In the genomic region with DNA sequence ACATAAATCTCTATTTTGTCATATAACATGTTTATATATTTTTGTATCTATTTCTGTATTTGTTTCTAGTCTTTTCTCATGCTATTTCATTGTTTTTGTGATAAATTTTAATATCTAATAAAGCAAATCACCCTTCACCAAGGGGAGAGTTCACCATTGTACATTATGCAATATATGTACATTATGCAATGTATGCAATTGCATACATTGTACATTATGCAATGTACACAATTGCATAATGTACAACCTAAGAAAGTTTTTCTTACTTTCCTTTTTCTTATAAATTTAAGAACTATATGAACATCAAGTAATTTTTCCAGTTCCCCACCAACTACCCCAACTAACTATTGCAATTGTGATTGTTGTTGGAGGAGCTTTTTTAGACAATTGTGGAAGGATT, we compare ENCODE assay signal across 18 cellular contexts. TPM values are rescaled to one million over a fixed set of nuclear protein-coding genes. Genes with fewer than 3 reads are reported as not detected.
DNase-seq lines count a peak whose midpoint lies in the region; ATAC-seq, FAIRE-seq and TF ChIP-seq lines count a peak whose summit lies in the region.
"Had no signal": no experiment of that assay in that cellular context is flagged by ENCODE, and none has a peak within 500 bp of the region (broad histone marks: within the 10 kb centered on the region; RNA-seq: fewer than 3 reads in every experiment).

No MANE protein-coding gene starts in this region.

- no peak overlapping the region for H4K5ac ChIP-seq in IMR-90 (ENCODE audit: low read depth, low read length)

- no peaks in the 10 kb centered on the region for H3K79me1 ChIP-seq in IMR-90 (ENCODE audit: low read depth in 1 of 2, low read length in 2 of 2)

- H3K9ac ChIP-seq in IMR-90 (ENCODE audit: low read depth, low read length): no peak overlapping the region

- no peak for TF ChIP-seq RAD21 in IMR-90 (IDR thresholded peaks at IDR 0.05; ENCODE audit: low read length)

- H3K18ac ChIP-seq in IMR-90 (ENCODE audit: low read depth, low read length): no peak overlapping the region

- H3K4me2 ChIP-seq in IMR-90 (ENCODE audit: low read depth, low read length): no peak overlapping the region
- H3K4me2 ChIP-seq: GM23338 had no signal

- ATAC-seq in IMR-90 (ENCODE audit: low read depth) (no peak), heart left ventricle (no peak), HG02938 (IDR thresholded peaks at IDR 0.05; ENCODE audit: unreplicated experiment) (no peak)
- ATAC-seq: GM23338 had no signal

- H3K23ac ChIP-seq in IMR-90 (ENCODE audit: low read depth, low read length): no peak overlapping the region

- H3K4me3 ChIP-seq in IMR-90 (ENCODE audit: insufficient read depth, low read depth, low read length): no peak overlapping the region
- H3K4me3 ChIP-seq in NB4 (ENCODE audit: low read depth, low read length): no peak overlapping the region
- H3K4me3 ChIP-seq in bronchial epithelial cell (ENCODE audit: low read depth, low read length): no peak overlapping the region
- no peak overlapping the region for H3K4me3 ChIP-seq in heart left ventricle
- H3K4me3 ChIP-seq: GM23338 had no signal

- dilution Hi-C loops in IMR-90 (cut with HindIII; ENCODE audit: low sequenced_read_pairs, unreplicated experiment): no loop called here

- FAIRE-seq in bronchial epithelial cell (lab: Jason Lieb, UNC): no peak
- FAIRE-seq: GM12891 had no signal

- H3K4me1 ChIP-seq in IMR-90 (ENCODE audit: control insufficient read depth, insufficient read depth, low read length) (no peaks in the 10 kb centered on the region), heart left ventricle (no peaks in the 10 kb centered on the region)
- H3K4me1 ChIP-seq: BE2C had no signal

- intact Hi-C loops in IMR-90 (cut with micrococcal nuclease) (no loop called here), heart left ventricle (cut with DNase I) (no loop called here)

- no peak overlapping the region for H4K91ac ChIP-seq in IMR-90 (ENCODE audit: insufficient read depth, low read depth, low read length)

- no peak overlapping the region for H2BK20ac ChIP-seq in IMR-90 (ENCODE audit: low read depth, low read length)

- no peak overlapping the region for H3K56ac ChIP-seq in IMR-90 (ENCODE audit: extremely low read depth, insufficient read depth, low read length)

- H3K27me3 ChIP-seq in IMR-90 (ENCODE audit: control insufficient read depth, insufficient read depth, low read length) (no peaks in the 10 kb centered on the region), bronchial epithelial cell (ENCODE audit: control insufficient read depth, insufficient read depth, low read length) (no peaks in the 10 kb centered on the region), heart left ventricle (no peaks in the 10 kb centered on the region)
- H3K27me3 ChIP-seq: BE2C had no signal

- H2AK9ac ChIP-seq in IMR-90 (replicated peaks; ENCODE audit: low read depth, low read length, poor library complexity): no peak overlapping the region

- H4K8ac ChIP-seq in IMR-90 (ENCODE audit: low read depth in 2 of 2, low read length in 2 of 2): no peak overlapping the region

- no peak overlapping the region for H3K14ac ChIP-seq in IMR-90 (replicated peaks; ENCODE audit: low read depth, low read length)

- H2AK5ac ChIP-seq in IMR-90 (ENCODE audit: low read depth, low read length): no peak overlapping the region

- H3K9me3 ChIP-seq in IMR-90 (ENCODE audit: control insufficient read depth, insufficient read depth, low read length): no peaks in the 10 kb centered on the region
- peaks cover 0 to 4% (median 0%) of the 10 kb centered on the region in 12 donors for H3K9me3 ChIP-seq in heart left ventricle
- H3K9me3 ChIP-seq: BE2C had no signal

- H2BK120ac ChIP-seq in IMR-90 (ENCODE audit: low read depth, low read length): no peak overlapping the region

- H4K20me1 ChIP-seq in IMR-90 (ENCODE audit: insufficient read depth, low read length): no peaks in the 10 kb centered on the region

- no peak overlapping the region for H3K27ac ChIP-seq in IMR-90 (ENCODE audit: insufficient read depth, low read length)
- no peak overlapping the region for H3K27ac ChIP-seq in heart left ventricle
- H3K27ac ChIP-seq: C4-2B had no signal

- H3K9me1 ChIP-seq in IMR-90 (ENCODE audit: insufficient read depth, low read length): no peaks in the 10 kb centered on the region

- CTCF ChIA-PET in IMR-90 (lab: Yijun Ruan, JAX): no interaction called here

- in situ Hi-C loops in IMR-90 (cut with MboI; ENCODE audit: low sequenced_read_pairs): no loop called here

- no peaks in the 10 kb centered on the region for H3K36me3 ChIP-seq in IMR-90 (ENCODE audit: control insufficient read depth, insufficient read depth, low read length)
- H3K36me3 ChIP-seq in bronchial epithelial cell (ENCODE audit: control insufficient read depth, insufficient read depth, low read length): no peaks in the 10 kb centered on the region
- H3K36me3 ChIP-seq in heart left ventricle: no peaks in the 10 kb centered on the region
- H3K36me3 ChIP-seq: BE2C had no signal

- POLR2A ChIA-PET in IMR-90 (lab: Charles Lee; ENCODE audit: unreplicated experiment): no interaction called here

- no peak for TF ChIP-seq CTCF in IMR-90 (conservative IDR thresholded peaks at IDR 0.05; ENCODE audit: low read depth, low read length)
- TF ChIP-seq CTCF in NB4 (IDR thresholded peaks at IDR 0.05; ENCODE audit: low read depth, low read length): no peak
- no peak for TF ChIP-seq CTCF in bronchial epithelial cell (IDR thresholded peaks at IDR 0.05; ENCODE audit: insufficient read depth, low read length, severe bottlenecking)
- no peak for TF ChIP-seq CTCF in heart left ventricle (IDR thresholded peaks at IDR 0.05)

- TF ChIP-seq POLR2A in IMR-90 (IDR thresholded peaks at IDR 0.05; ENCODE audit: low read depth, low read length) (no peak), NB4 (IDR thresholded peaks at IDR 0.05; ENCODE audit: extremely low read depth, insufficient read length) (no peak), heart left ventricle (IDR thresholded peaks at IDR 0.05) (no peak)

- no peak overlapping the region for H2BK5ac ChIP-seq in IMR-90 (ENCODE audit: low read depth, low read length, poor library complexity, severe bottlenecking)

- no peak overlapping the region for H2AFZ ChIP-seq in IMR-90 (replicated peaks; ENCODE audit: low read length, poor library complexity)
- H2AFZ ChIP-seq: GM23338 had no signal

- no peak overlapping the region for H3K4ac ChIP-seq in IMR-90 (ENCODE audit: low read depth, low read length)

- no peak overlapping the region for H2BK15ac ChIP-seq in IMR-90 (ENCODE audit: low read depth, low read length)

- DNase-seq in SKM-1 treated with dmso at 0.1 percent for 144 hours (lab: John Stamatoyannopoulos, UW; ENCODE audit: unreplicated experiment) (peak; percentile 40), SKM-1 (lab: John Stamatoyannopoulos, UW; ENCODE audit: unreplicated experiment) (no peak), IMR-90 (no peak), NB4 (ENCODE audit: low read depth) (peak; percentile 45), bronchial epithelial cell (ENCODE audit: low read depth) (peak; percentile 52), DMS79 (lab: John Stamatoyannopoulos, UW) (no peak), heart left ventricle (no peak)
- DNase-seq: BE2C; CD4-positive, alpha-beta memory T cell; DMS79 treated with DMSO at 0.1 percent for 48 hours; EL; H7 had no signal

- no TSS peak for BruUV-seq in IMR-90 (replicated peaks; lab: Mats Ljungman, UMichigan)

TF ChIP-seq in IMR-90, 13 proteins besides CTCF, POLR2A, EP300 and RAD21:
- no peak for TF ChIP-seq RFX5 (IDR thresholded peaks at IDR 0.05; ENCODE audit: low read depth, low read length)
- TF ChIP-seq CEBPB (IDR thresholded peaks at IDR 0.05; ENCODE audit: low read depth, low read length): peak; percentile 55

RNA-seq across cellular contexts. Expression of a gene that starts 44.1 kb away (rescaled TPM):
- total RNA-seq in IMR-90 (2012; rRNA removed): 0.36 and 0.56 TPM in 2 replicates
- 0.33 and 0.77 TPM in 2 replicates for polyA plus RNA-seq in IMR-90 (2012; rRNA removed)
- 0.14 TPM in 1 of 2 replicates, not detected in the other for polyA plus RNA-seq in IMR-90 (2012; cell fraction: cytosol; rRNA removed)
- 0.12 and 1.7 TPM in 2 replicates for polyA plus RNA-seq in IMR-90 (2012; cell fraction: nucleus; rRNA removed; ENCODE audit: low replicate concordance)
- 0.13 TPM in 1 of 2 replicates, not detected in the other for total RNA-seq in bronchial epithelial cell
- under 1 TPM in 2 of 9 donors, not detected in 7; 0.23 to 0.35 TPM for total RNA-seq in heart left ventricle
- under 1 TPM; 0.15 to 0.17 TPM for polyA plus RNA-seq in heart left ventricle
- total RNA-seq: A172; CD4-positive, alpha-beta memory T cell; H7; HT-29 had no signal
- polyA plus RNA-seq: CD4-positive, alpha-beta memory T cell had no signal

RNA-seq across cellular contexts. Expression of a gene that starts 50.7 kb away (rescaled TPM):
- total RNA-seq in IMR-90 (2012; rRNA removed) (0.54 and 0.56 TPM in 2 replicates), bronchial epithelial cell (not detected in 2 replicates), heart left ventricle (1 to 10 TPM in 1 of 9 donors, not detected in 8; 1.6 TPM)
- polyA plus RNA-seq in IMR-90 (2012; rRNA removed) (0.40 and 0.58 TPM in 2 replicates), heart left ventricle (not detected)
- polyA plus RNA-seq in IMR-90 (2012; cell fraction: cytosol; rRNA removed): 0.02 and 0.14 TPM in 2 replicates
- polyA plus RNA-seq in IMR-90 (2012; cell fraction: nucleus; rRNA removed; ENCODE audit: low replicate concordance): 0.23 and 0.85 TPM in 2 replicates
- total RNA-seq: A172; CD4-positive, alpha-beta memory T cell; HT-29 had no signal
- polyA plus RNA-seq: CD4-positive, alpha-beta memory T cell had no signal

Comparison
In these comparisons a context has a peak if more than half of its experiments do, and no peak if none do; other contexts are left out.
1. DNase-seq: peak in SKM-1 treated with dmso at 0.1 percent for 144 hours (single experiment), NB4 (single experiment) and bronchial epithelial cell (single experiment); none in SKM-1 (single experiment), IMR-90 (single experiment), DMS79 (single experiment) and heart left ventricle (0 of 5).